ENCODE assay signal across 10 cellular contexts in the genomic region with DNA sequence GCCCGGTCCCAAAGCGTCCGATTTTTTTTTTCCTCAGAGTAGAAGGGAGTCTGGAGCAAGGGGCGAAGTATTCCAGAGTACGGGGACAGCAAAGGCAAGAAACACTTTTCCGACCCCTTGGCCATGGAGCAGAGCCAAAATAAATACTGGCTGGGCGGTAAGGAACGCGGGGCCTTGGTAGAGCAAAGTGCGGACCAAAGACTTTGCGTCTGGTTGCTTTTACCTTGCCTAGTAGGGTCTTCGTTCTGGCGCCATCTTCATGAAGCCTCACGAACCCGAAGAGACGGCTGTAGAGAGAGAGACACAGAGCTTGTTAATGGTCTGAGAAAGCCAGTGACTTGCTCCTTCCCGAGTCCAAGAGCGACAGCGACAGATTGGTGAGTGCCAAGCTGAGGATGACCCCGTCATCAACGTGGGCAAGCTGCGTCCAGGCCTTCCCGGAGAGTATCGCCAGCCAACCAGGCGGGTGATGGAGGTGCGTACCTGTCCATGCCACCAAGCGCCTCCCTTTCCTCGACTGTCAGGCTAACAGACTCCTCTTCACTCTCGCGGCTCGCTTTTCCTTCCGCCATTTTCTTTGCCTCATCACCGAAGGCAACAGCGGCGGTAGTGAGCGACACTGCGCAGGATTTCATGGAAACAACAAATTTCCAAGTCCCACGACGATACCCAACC. TPM values are rescaled to one million over a fixed set of nuclear protein-coding genes. Genes with fewer than 3 reads are reported as not detected.
DNase-seq lines count a peak whose midpoint lies in the region; ATAC-seq lines count a peak whose summit lies in the region.
"Had no signal": no experiment of that assay in that cellular context is flagged by ENCODE, and none has a peak within 500 bp of the region (broad histone marks: within the 10 kb centered on the region; RNA-seq: fewer than 3 reads in every experiment).

No MANE protein-coding gene starts in this region.

- peak overlapping the region; percentile 95 for H3K4me3 ChIP-seq in naive thymus-derived CD4-positive, alpha-beta T cell (ENCODE audit: low read length)
- H3K4me3 ChIP-seq: K562 had no signal

- H3K27ac Mint-ChIP-seq in naive thymus-derived CD4-positive, alpha-beta T cell = peak overlapping the region in 5 of 9 donors; percentile 89 to 100 (median 94)

- intact Hi-C loops in naive thymus-derived CD4-positive, alpha-beta T cell (cut with micrococcal nuclease) = loop anchor here (1.0 to 10.0 kb wide), 6 partner anchors 42 to 863 kb away; partner anchors contain the start of gene DDX3Y (in 1 of the 2)

- H3K36me3 Mint-ChIP-seq in naive thymus-derived CD4-positive, alpha-beta T cell = peaks cover 0 to 12% (median 0%) of the 10 kb centered on the region in 5 donors

- ATAC-seq in GM19455 (IDR thresholded peaks at IDR 0.05; ENCODE audit: unreplicated experiment) = peak; percentile 59
- ATAC-seq in naive thymus-derived CD4-positive, alpha-beta T cell = peak; percentile 73
- ATAC-seq in GM18517 (IDR thresholded peaks at IDR 0.05; ENCODE audit: unreplicated experiment) = no peak
- no peak for ATAC-seq in HG03039 (IDR thresholded peaks at IDR 0.05; ENCODE audit: unreplicated experiment)
- ATAC-seq: K562 had no signal

- no peaks in the 10 kb centered on the region for H3K9me3 Mint-ChIP-seq in naive thymus-derived CD4-positive, alpha-beta T cell

- peak; percentile 3 for DNase-seq in NCI-H526 treated with DMSO at 0.1 percent for 48 hours (lab: John Stamatoyannopoulos, UW)
- DNase-seq in brain pericyte (ENCODE audit: low read depth, low spot score) = peak; percentile 10
- peak in 4 of 9 donors; percentile 27 to 72 (median 57) for DNase-seq in naive thymus-derived CD4-positive, alpha-beta T cell
- no peak for DNase-seq in OCI-M2 (lab: John Stamatoyannopoulos, UW; ENCODE audit: unreplicated experiment)
- DNase-seq in SK-N-DZ (ENCODE audit: low spot score) = no peak

- no peaks in the 10 kb centered on the region for H3K27me3 Mint-ChIP-seq in naive thymus-derived CD4-positive, alpha-beta T cell

- H3K27me3 ChIP-seq in naive thymus-derived CD4-positive, alpha-beta T cell (ENCODE audit: control insufficient read depth in 2 of 2, insufficient read depth in 2 of 2, low read length in 2 of 2) = no peaks in the 10 kb centered on the region

- POLR2A ChIA-PET in naive thymus-derived CD4-positive, alpha-beta T cell (lab: Charles Lee) = interaction anchor here (0.7 to 2.5 kb wide), 10 partner anchors 9 to 272 kb away, joined by 3 to 25 read pairs (median 4); partner anchors contain the start of gene TMSB4Y

- no peaks in the 10 kb centered on the region for H3K9me3 ChIP-seq in naive thymus-derived CD4-positive, alpha-beta T cell (ENCODE audit: control insufficient read depth in 2 of 3, low read length in 3 of 3)

- H3K4me1 ChIP-seq in naive thymus-derived CD4-positive, alpha-beta T cell (ENCODE audit: control insufficient read depth in 2 of 2, insufficient read depth in 2 of 2, low read length in 2 of 2) = peaks cover 6 to 8% of the 10 kb centered on the region in 2 donors

- peak overlapping the region; percentile 99 for H3K27ac ChIP-seq in naive thymus-derived CD4-positive, alpha-beta T cell (ENCODE audit: low read depth, low read length)

- peaks cover 0 to 31% (median 14%) of the 10 kb centered on the region in 7 donors for H3K4me1 Mint-ChIP-seq in naive thymus-derived CD4-positive, alpha-beta T cell

- CTCF ChIA-PET in naive thymus-derived CD4-positive, alpha-beta T cell (lab: Charles Lee) = interaction anchor here (1.0 kb wide), 1 partner anchor 62 kb away, joined by 3 read pairs; no protein-coding TSS in a partner anchor

- peaks cover 0 to 3% (median 0%) of the 10 kb centered on the region in 3 experiments for H3K36me3 ChIP-seq in naive thymus-derived CD4-positive, alpha-beta T cell (ENCODE audit: control insufficient read depth in 2 of 3, insufficient read depth in 3 of 3, low read length in 3 of 3)

- peak overlapping the region in 5 of 10 donors; percentile 84 to 99 (median 96) for H3K4me3 Mint-ChIP-seq in naive thymus-derived CD4-positive, alpha-beta T cell

RNA-seq across cellular contexts. Expression of gene UTY, which starts 0.7 kb away (rescaled TPM):
- total RNA-seq in naive thymus-derived CD4-positive, alpha-beta T cell = 100 to 1,000 TPM in 1 of 5 experiments, 10 to 100 TPM in 4; 35.1 to 135 (median 77.8) TPM
- polyA plus RNA-seq in naive thymus-derived CD4-positive, alpha-beta T cell = not detected
- not detected in 2 replicates for polyA plus RNA-seq in SK-N-DZ (2014; cell fraction: cytosol; rRNA removed)
- polyA plus RNA-seq in SK-N-DZ (2014; cell fraction: nucleus; rRNA removed) = not detected in 2 replicates
- polyA plus RNA-seq: K562, keratinocyte had no signal

Comparison
In these comparisons a context has a peak if more than half of its experiments do, and no peak if none do; other contexts are left out.
1. ATAC-seq: peak in GM19455 (single experiment) and naive thymus-derived CD4-positive, alpha-beta T cell (single experiment); none in GM18517 (single experiment) and HG03039 (single experiment).
2. DNase-seq: peak in NCI-H526 treated with DMSO at 0.1 percent for 48 hours (single experiment) and brain pericyte (single experiment); none in OCI-M2 (single experiment) and SK-N-DZ (single experiment).